ENCODE assay signal across 9 cellular contexts in genomic region chr7:44325811-44326241, GRCh38. TPM values are rescaled to one million over a fixed set of nuclear protein-coding genes. Genes with fewer than 3 reads are reported as not detected.
A peak's percentile ranks its signal among the peaks of the same experiment; 100 is the strongest.
DNase-seq lines count a peak whose midpoint lies in the region; ATAC-seq and TF ChIP-seq lines count a peak whose summit lies in the region.
"Had no signal": no experiment of that assay in that cellular context is flagged by ENCODE, and none has a peak within 500 bp of the region (broad histone marks: within the 10 kb centered on the region; RNA-seq: fewer than 3 reads in every experiment).

No MANE protein-coding gene starts in this region.

- peaks cover 10% of the 10 kb centered on the region for H3K9me3 Mint-ChIP-seq in glutamatergic neuron (ENCODE audit: unreplicated experiment)

- peaks cover 25% of the 10 kb centered on the region for H3K4me1 Mint-ChIP-seq in glutamatergic neuron (ENCODE audit: low read depth, unreplicated experiment)

- no peaks in the 10 kb centered on the region for H4K20me1 ChIP-seq in smooth muscle cell (ENCODE audit: low read depth)

- H2AFZ ChIP-seq in smooth muscle cell (ENCODE audit: low read depth): no peak overlapping the region

- no peaks in the 10 kb centered on the region for H3F3A ChIP-seq in smooth muscle cell (ENCODE audit: low read depth)

- H3K4me3 Mint-ChIP-seq in glutamatergic neuron (ENCODE audit: unreplicated experiment): peak overlapping the region; percentile 94

- no peak overlapping the region for H3K27ac ChIP-seq in smooth muscle cell (ENCODE audit: low read depth)

- ATAC-seq in GM21526 (IDR thresholded peaks at IDR 0.05; ENCODE audit: low FRiP score, unreplicated experiment): no peak
- ATAC-seq in HG02678 (IDR thresholded peaks at IDR 0.05; ENCODE audit: unreplicated experiment): no peak

- 9% methylated on average over 15 of the region's 23 CpGs for WGBS in smooth muscle cell (ENCODE audit: low lambda C conversion rate)

- H3K4me2 ChIP-seq in smooth muscle cell: peak overlapping the region; percentile 36

- H3K27ac Mint-ChIP-seq in glutamatergic neuron (ENCODE audit: unreplicated experiment): peak overlapping the region; percentile 90

- peaks cover 13% of the 10 kb centered on the region for H3K27me3 Mint-ChIP-seq in glutamatergic neuron (ENCODE audit: unreplicated experiment)

- TF ChIP-seq CTCF in glutamatergic neuron (IDR thresholded peaks at IDR 0.05; ENCODE audit: partially characterized antibody, unreplicated experiment) (no peak), smooth muscle cell (IDR thresholded peaks at IDR 0.05; ENCODE audit: borderline replicate concordance, insufficient read depth, poor library complexity, severe bottlenecking) (no peak)

- H3K36me3 ChIP-seq in NT2/D1 (ENCODE audit: insufficient read depth, insufficient read length, low read length) (no peaks in the 10 kb centered on the region), smooth muscle cell (ENCODE audit: low read depth) (no peaks in the 10 kb centered on the region)

- H3K9ac ChIP-seq in NT2/D1 (ENCODE audit: insufficient read length, low read depth) (peak overlapping the region; percentile 61), smooth muscle cell (ENCODE audit: low read depth) (no peak overlapping the region)

- H3K4me1 ChIP-seq in NT2/D1 (ENCODE audit: insufficient read depth, insufficient read length): peaks cover 14% of the 10 kb centered on the region
- H3K4me1 ChIP-seq in smooth muscle cell (ENCODE audit: low read depth): no peaks in the 10 kb centered on the region

- H3K27me3 ChIP-seq in NT2/D1 (ENCODE audit: insufficient read depth, insufficient read length): peaks cover 69% of the 10 kb centered on the region
- peaks cover 60% of the 10 kb centered on the region for H3K27me3 ChIP-seq in smooth muscle cell (ENCODE audit: low read depth)

- H3K79me2 ChIP-seq in smooth muscle cell (ENCODE audit: low read depth): no peaks in the 10 kb centered on the region

- H3K36me3 Mint-ChIP-seq in glutamatergic neuron (ENCODE audit: unreplicated experiment): no peaks in the 10 kb centered on the region

- H3K4me3 ChIP-seq in NT2/D1 (ENCODE audit: insufficient read length, low read depth): peak overlapping the region; percentile 42
- H3K4me3 ChIP-seq in smooth muscle cell: peak overlapping the region; percentile 16

- no peaks in the 10 kb centered on the region for H3K9me3 ChIP-seq in NT2/D1 (ENCODE audit: insufficient read depth, low read length)
- H3K9me3 ChIP-seq in smooth muscle cell (replicated peaks; ENCODE audit: low read depth): no peaks in the 10 kb centered on the region

- DNase-seq in SIG-M5 treated with dmso at 0.1 percent for 504 hours (lab: John Stamatoyannopoulos, UW; ENCODE audit: unreplicated experiment) (peak; percentile 17), SIG-M5 (lab: John Stamatoyannopoulos, UW) (no peak), NT2/D1 (ENCODE audit: low read depth, low spot score) (peak; percentile 28), glutamatergic neuron (peak; percentile 66), smooth muscle cell (lab: John Stamatoyannopoulos, UW; ENCODE audit: unreplicated experiment) (no peak), mucosa of gallbladder (ENCODE audit: low spot score) (no peak)
- DNase-seq: T-helper 9 cell had no signal

RNA-seq across cellular contexts. Expression of gene CAMK2B, which starts 0.4 kb away (rescaled TPM):
- total RNA-seq in glutamatergic neuron (ENCODE audit: unreplicated experiment): 55.1 TPM
- total RNA-seq in smooth muscle cell: not detected in 2 replicates
- polyA plus RNA-seq in smooth muscle cell: not detected in 2 replicates
- total RNA-seq in mucosa of gallbladder: 0.23 TPM

Comparison
In these comparisons a context has a peak if more than half of its experiments do, and no peak if none do; other contexts are left out.
1. DNase-seq: peak in SIG-M5 treated with dmso at 0.1 percent for 504 hours (single experiment), NT2/D1 (single experiment) and glutamatergic neuron (single experiment); none in SIG-M5 (single experiment), smooth muscle cell (single experiment) and mucosa of gallbladder (single experiment).
2. RNA of gene CAMK2B, which starts 0.4 kb away (total RNA-seq): 55.1 TPM in glutamatergic neuron (single experiment); 0.23 TPM in mucosa of gallbladder (single experiment) and not detected in smooth muscle cell; every median in the first group is over 10 times any median in the second.